In genomic region chr1:245558069-245558468, GRCh38 we compare ENCODE assay signal across 23 cellular contexts.
"Had no signal": no experiment of that assay in that cellular context is flagged by ENCODE, and none has a peak within 500 bp of the region (broad histone marks: within the 10 kb centered on the region; RNA-seq: fewer than 3 reads in every experiment).

No MANE protein-coding gene starts in this region.

- H3K27me3 ChIP-seq: breast epithelium had no signal

- H3K27ac Mint-ChIP-seq: activated B cell treated with CpG ODN at 0.5 μM for 24 hours; activated CD4-positive, alpha-beta memory T cell treated with anti-CD3 and anti-CD28 coated beads, Interleukin-2, amount 10 ng/mL, durations not matched to agents 7 days and 5 days; activated T-cell treated with anti-CD3 and anti-CD28 coated beads, Interleukin-2, amount 50 U/mL, for 72 hours; T-cell had no signal

- H3K27me3 Mint-ChIP-seq: activated CD4-positive, alpha-beta memory T cell treated with anti-CD3 and anti-CD28 coated beads, Interleukin-2, amount 10 ng/mL, durations not matched to agents 7 days and 5 days had no signal

- H3K4me3 ChIP-seq: breast epithelium, K562 had no signal

- H3K4me1 Mint-ChIP-seq: activated B cell treated with CpG ODN at 0.5 μM for 24 hours; activated CD4-positive, alpha-beta memory T cell treated with anti-CD3 and anti-CD28 coated beads, Interleukin-2, amount 10 ng/mL, durations not matched to agents 7 days and 5 days; T-cell had no signal

- H3K4me3 Mint-ChIP-seq: activated B cell treated with CpG ODN at 0.5 μM for 24 hours; activated CD4-positive, alpha-beta memory T cell treated with anti-CD3 and anti-CD28 coated beads, Interleukin-2, amount 10 ng/mL, durations not matched to agents 7 days and 5 days; activated T-cell treated with anti-CD3 and anti-CD28 coated beads, Interleukin-2, amount 50 U/mL, for 72 hours; T-cell had no signal

- H3K36me3 ChIP-seq: breast epithelium had no signal

- H3K4me1 ChIP-seq: breast epithelium had no signal

- ATAC-seq: activated T-cell treated with anti-CD3 and anti-CD28 coated beads, Interleukin-2, amount 50 U/mL, for 72 hours; K562; T-cell had no signal

- H3K36me3 Mint-ChIP-seq: T-cell had no signal

- H3K9me3 Mint-ChIP-seq: activated B cell treated with CpG ODN at 0.5 μM for 24 hours; activated CD4-positive, alpha-beta memory T cell treated with anti-CD3 and anti-CD28 coated beads, Interleukin-2, amount 10 ng/mL, durations not matched to agents 7 days and 5 days; activated T-cell treated with anti-CD3 and anti-CD28 coated beads, Interleukin-2, amount 50 U/mL, for 72 hours; T-cell had no signal

- H3K9me3 ChIP-seq: breast epithelium had no signal

- DNase-seq: activated B cell treated with CpG ODN at 0.5 μM for 24 hours; activated CD4-positive, alpha-beta memory T cell treated with anti-CD3 and anti-CD28 coated beads, Interleukin-2, amount 10 ng/mL, durations not matched to agents 7 days and 5 days; activated CD4-positive, alpha-beta T cell treated with anti-CD3 and anti-CD28 coated beads for 1 hour; activated CD4-positive, alpha-beta T cell treated with anti-CD3 and anti-CD28 coated beads, Interleukin-2, amount 50 U/mL, for 1 hour; activated naive CD4-positive, alpha-beta T cell treated with anti-CD3 and anti-CD28 coated beads, Interleukin-2, amount 50 U/mL, for 16 hours; activated T-cell treated with anti-CD3 and anti-CD28 coated beads for 4 hours; activated T-cell treated with anti-CD3 and anti-CD28 coated beads, Interleukin-2, amount 50 U/mL, for 72 hours; aorta; central memory CD4-positive, alpha-beta T cell; Karpas-422; NCI-H1048; NCI-H2029; NCI-H2107; NCI-H2171 treated with DMSO at 0.1 percent for 48 hours; NCI-H226; NCI-H526 treated with DMSO at 0.1 percent for 48 hours; NCI-H82; SIG-M5; T-cell; T-helper 2 cell; T1000 had no signal

- H3K27ac ChIP-seq: breast epithelium had no signal
